In the genomic region with DNA sequence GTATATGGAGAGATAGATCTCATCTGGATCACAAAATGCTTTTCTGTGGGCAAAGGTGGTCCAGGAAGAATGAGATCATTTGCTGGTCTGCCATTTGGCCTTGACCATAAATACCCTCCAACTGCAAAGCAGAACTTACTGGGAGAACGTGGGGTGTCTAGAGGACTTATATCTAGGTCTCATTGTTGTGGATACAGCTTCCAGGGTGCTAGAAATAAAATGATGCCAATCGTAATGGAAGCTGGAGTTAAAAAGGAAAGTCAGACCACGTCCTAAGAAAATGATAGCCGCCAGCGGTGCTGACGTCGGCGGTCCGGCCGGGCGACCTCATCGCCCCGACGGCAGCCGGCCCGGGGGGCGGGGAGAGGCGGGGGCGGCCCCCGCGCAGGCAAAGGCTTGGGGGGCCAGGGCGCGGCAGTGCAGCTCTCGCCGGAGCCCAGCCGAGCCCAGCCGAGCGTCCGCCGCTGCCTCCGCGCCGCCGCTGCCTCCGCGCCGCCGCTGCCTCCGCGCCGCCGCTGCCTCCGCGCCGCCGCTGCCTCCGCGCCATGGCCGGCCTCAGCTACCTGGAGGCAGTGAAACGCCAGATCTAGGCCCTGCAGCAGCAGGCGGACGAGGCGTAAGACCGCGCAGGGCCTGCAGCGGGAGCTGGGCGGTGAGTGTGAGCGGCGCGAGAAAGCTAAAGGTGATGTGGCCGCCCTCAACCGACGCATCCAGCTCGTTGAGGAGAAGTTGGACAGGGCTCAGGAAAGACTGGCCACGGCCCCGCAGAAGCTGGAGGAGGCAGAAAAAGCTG, we compare ENCODE assay signal across 1 cellular context.
TF ChIP-seq lines count a peak whose summit lies in the region.

No MANE protein-coding gene starts in this region.

TF ChIP-seq in HepG2, 621 proteins besides CTCF, POLR2A, EP300 and RAD21 (continued from another document and continues in another):
- TF ChIP-seq ZNF577 (CRISPR knock-in tag; IDR thresholded peaks at IDR 0.05; ENCODE audit: borderline replicate concordance, low read depth) (no peak), PATZ1 (CRISPR knock-in tag; IDR thresholded peaks at IDR 0.05) (peak; percentile 49; the same call in 1 of the 2 replicates), ZNF510 (CRISPR knock-in tag; IDR thresholded peaks at IDR 0.05; ENCODE audit: low read depth) (no peak), BRD4 (CRISPR knock-in tag; IDR thresholded peaks at IDR 0.05) (peak; percentile 47; the same call in 1 of the 2 replicates), ZNF44 (CRISPR knock-in tag; IDR thresholded peaks at IDR 0.05) (no peak), ZFP91 (CRISPR knock-in tag; IDR thresholded peaks at IDR 0.05; ENCODE audit: borderline replicate concordance) (0 out of 2 replicates have a peak, but pooled peaks have one; percentile 30), FOXA1 (IDR thresholded peaks at IDR 0.05) (no peak), FOXA1 (CRISPR knock-in tag; IDR thresholded peaks at IDR 0.05) (no peak; the same call in 1 of the 2 replicates), ZNF660 (CRISPR knock-in tag; IDR thresholded peaks at IDR 0.05; ENCODE audit: borderline replicate concordance, low read depth) (no peak), ZBTB7B (CRISPR knock-in tag; IDR thresholded peaks at IDR 0.05) (no peak), FOXJ3 (CRISPR knock-in tag; IDR thresholded peaks at IDR 0.05; ENCODE audit: borderline replicate concordance) (no peak), ZZZ3 (CRISPR knock-in tag; IDR thresholded peaks at IDR 0.05; ENCODE audit: borderline replicate concordance) (no peak), ZHX1 (CRISPR knock-in tag; IDR thresholded peaks at IDR 0.05; ENCODE audit: low read depth) (0 out of 2 replicates have a peak, but pooled peaks have one; percentile 21), ZNF781 (CRISPR knock-in tag; IDR thresholded peaks at IDR 0.05; ENCODE audit: borderline replicate concordance, not compliant biosample characterization) (no peak), RARA (CRISPR knock-in tag; IDR thresholded peaks at IDR 0.05) (no peak), PRPF4 (IDR thresholded peaks at IDR 0.05; ENCODE audit: low read depth, low read length, poor library complexity, severe bottlenecking) (no peak), ATRX (CRISPR knock-in tag; IDR thresholded peaks at IDR 0.05; ENCODE audit: borderline replicate concordance) (no peak), TOE1 (CRISPR knock-in tag; IDR thresholded peaks at IDR 0.05) (no peak), ZNF292 (CRISPR knock-in tag; IDR thresholded peaks at IDR 0.05; ENCODE audit: borderline replicate concordance, low read depth) (peak; percentile 77), MTF1 (CRISPR knock-in tag; IDR thresholded peaks at IDR 0.05) (no peak), NFE2 (CRISPR knock-in tag; IDR thresholded peaks at IDR 0.05) (no peak), TRIM22 (IDR thresholded peaks at IDR 0.05) (no peak), ZNF839 (CRISPR knock-in tag; IDR thresholded peaks at IDR 0.05; ENCODE audit: borderline replicate concordance) (no peak), ZNF350 (CRISPR knock-in tag; IDR thresholded peaks at IDR 0.05; ENCODE audit: borderline replicate concordance, low read depth) (no peak), ZNF567 (CRISPR knock-in tag; IDR thresholded peaks at IDR 0.05; ENCODE audit: borderline replicate concordance) (no peak), ZNF737 (CRISPR knock-in tag; IDR thresholded peaks at IDR 0.05; ENCODE audit: borderline replicate concordance) (no peak), ATF1 (CRISPR knock-in tag; IDR thresholded peaks at IDR 0.05) (no peak), FOXP1 (IDR thresholded peaks at IDR 0.05) (no peak), FOXP1 (CRISPR knock-in tag; IDR thresholded peaks at IDR 0.05) (no peak), AKAP8 (CRISPR knock-in tag; IDR thresholded peaks at IDR 0.05) (no peak), HOXD1 (CRISPR knock-in tag; IDR thresholded peaks at IDR 0.05) (no peak), ZNF30 (CRISPR knock-in tag; IDR thresholded peaks at IDR 0.05) (no peak)
- TF ChIP-seq, protein P1, sequence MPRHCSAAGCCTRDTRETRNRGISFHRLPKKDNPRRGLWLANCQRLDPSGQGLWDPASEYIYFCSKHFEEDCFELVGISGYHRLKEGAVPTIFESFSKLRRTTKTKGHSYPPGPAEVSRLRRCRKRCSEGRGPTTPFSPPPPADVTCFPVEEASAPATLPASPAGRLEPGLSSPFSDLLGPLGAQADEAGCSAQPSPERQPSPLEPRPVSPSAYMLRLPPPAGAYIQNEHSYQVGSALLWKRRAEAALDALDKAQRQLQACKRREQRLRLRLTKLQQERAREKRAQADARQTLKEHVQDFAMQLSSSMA (CRISPR knock-in tag; IDR thresholded peaks at IDR 0.05), result no peak
- TF ChIP-seq, protein P2, sequence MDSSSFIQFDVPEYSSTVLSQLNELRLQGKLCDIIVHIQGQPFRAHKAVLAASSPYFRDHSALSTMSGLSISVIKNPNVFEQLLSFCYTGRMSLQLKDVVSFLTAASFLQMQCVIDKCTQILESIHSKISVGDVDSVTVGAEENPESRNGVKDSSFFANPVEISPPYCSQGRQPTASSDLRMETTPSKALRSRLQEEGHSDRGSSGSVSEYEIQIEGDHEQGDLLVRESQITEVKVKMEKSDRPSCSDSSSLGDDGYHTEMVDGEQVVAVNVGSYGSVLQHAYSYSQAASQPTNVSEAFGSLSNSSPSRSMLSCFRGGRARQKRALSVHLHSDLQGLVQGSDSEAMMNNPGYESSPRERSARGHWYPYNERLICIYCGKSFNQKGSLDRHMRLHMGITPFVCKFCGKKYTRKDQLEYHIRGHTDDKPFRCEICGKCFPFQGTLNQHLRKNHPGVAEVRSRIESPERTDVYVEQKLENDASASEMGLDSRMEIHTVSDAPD (CRISPR knock-in tag; IDR thresholded peaks at IDR 0.05), result no peak
- TF ChIP-seq, protein P3, sequence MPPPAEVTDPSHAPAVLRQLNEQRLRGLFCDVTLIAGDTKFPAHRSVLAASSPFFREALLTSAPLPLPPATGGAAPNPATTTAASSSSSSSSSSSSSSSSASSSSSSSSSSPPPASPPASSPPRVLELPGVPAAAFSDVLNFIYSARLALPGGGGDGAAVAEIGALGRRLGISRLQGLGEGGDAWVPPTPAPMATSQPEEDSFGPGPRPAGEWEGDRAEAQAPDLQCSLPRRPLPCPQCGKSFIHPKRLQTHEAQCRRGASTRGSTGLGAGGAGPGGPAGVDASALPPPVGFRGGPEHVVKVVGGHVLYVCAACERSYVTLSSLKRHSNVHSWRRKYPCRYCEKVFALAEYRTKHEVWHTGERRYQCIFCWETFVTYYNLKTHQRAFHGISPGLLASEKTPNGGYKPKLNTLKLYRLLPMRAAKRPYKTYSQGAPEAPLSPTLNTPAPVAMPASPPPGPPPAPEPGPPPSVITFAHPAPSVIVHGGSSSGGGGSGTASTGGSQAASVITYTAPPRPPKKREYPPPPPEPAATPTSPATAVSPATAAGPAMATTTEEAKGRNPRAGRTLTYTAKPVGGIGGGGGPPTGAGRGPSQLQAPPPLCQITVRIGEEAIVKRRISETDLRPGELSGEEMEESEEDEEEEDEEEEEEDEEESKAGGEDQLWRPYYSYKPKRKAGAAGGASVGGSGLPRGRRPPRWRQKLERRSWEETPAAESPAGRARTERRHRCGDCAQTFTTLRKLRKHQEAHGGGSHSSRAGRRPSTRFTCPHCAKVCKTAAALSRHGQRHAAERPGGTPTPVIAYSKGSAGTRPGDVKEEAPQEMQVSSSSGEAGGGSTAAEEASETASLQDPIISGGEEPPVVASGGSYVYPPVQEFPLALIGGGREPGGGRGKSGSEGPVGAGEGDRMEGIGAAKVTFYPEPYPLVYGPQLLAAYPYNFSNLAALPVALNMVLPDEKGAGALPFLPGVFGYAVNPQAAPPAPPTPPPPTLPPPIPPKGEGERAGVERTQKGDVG (CRISPR knock-in tag; IDR thresholded peaks at IDR 0.05; ENCODE audit: borderline replicate concordance), result no peak
- TF ChIP-seq, protein P4, sequence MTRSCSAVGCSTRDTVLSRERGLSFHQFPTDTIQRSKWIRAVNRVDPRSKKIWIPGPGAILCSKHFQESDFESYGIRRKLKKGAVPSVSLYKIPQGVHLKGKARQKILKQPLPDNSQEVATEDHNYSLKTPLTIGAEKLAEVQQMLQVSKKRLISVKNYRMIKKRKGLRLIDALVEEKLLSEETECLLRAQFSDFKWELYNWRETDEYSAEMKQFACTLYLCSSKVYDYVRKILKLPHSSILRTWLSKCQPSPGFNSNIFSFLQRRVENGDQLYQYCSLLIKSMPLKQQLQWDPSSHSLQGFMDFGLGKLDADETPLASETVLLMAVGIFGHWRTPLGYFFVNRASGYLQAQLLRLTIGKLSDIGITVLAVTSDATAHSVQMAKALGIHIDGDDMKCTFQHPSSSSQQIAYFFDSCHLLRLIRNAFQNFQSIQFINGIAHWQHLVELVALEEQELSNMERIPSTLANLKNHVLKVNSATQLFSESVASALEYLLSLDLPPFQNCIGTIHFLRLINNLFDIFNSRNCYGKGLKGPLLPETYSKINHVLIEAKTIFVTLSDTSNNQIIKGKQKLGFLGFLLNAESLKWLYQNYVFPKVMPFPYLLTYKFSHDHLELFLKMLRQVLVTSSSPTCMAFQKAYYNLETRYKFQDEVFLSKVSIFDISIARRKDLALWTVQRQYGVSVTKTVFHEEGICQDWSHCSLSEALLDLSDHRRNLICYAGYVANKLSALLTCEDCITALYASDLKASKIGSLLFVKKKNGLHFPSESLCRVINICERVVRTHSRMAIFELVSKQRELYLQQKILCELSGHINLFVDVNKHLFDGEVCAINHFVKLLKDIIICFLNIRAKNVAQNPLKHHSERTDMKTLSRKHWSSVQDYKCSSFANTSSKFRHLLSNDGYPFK (CRISPR knock-in tag; IDR thresholded peaks at IDR 0.05; ENCODE audit: borderline replicate concordance), result no peak
- TF ChIP-seq, protein P5, sequence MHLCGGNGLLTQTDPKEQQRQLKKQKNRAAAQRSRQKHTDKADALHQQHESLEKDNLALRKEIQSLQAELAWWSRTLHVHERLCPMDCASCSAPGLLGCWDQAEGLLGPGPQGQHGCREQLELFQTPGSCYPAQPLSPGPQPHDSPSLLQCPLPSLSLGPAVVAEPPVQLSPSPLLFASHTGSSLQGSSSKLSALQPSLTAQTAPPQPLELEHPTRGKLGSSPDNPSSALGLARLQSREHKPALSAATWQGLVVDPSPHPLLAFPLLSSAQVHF (CRISPR knock-in tag; IDR thresholded peaks at IDR 0.05), result 0 out of 2 replicates have a peak, but pooled peaks have one; percentile 60
